8 cellular contexts compared by ENCODE assay signal in the genomic region with DNA sequence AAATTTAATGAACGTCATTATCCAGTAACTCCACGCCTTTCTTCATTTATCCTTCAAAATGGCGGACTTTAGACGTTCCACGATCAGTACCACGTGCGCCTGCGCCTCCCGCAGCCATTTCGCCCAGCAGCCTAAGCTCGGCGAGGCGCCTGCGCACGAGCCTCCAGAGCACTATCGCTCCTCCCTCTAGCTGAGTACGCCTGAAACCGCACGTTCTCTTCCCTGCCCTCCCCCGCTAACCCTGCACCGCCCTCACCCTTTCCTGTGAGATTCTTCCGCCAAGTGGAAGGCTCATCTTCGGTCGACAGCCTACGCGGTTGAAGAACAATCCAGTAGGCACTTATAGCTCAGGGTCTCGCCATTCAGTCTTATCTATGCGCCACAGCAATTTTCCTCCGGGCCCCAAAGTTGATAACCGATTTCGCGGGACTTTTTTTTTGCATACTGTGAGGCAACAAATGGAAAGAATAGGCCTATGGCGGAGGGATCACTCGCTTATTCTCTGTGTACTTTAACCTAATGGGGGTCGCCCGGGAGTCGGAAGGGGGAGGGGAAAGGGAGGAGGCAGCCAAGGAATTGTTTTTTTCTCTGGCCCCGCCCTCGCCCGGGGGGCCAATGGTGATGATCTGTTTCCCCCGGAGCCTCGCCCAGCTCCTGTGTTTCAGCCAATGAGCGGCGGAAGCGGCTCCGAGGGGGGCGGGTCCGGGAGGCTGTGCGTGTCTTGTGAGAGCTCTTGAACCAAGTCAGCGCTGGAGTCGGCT. TPM values are rescaled to one million over a fixed set of nuclear protein-coding genes. Genes with fewer than 3 reads are reported as not detected.
A peak's percentile ranks its signal among the peaks of the same experiment; 100 is the strongest.
DNase-seq lines count a peak whose midpoint lies in the region; ATAC-seq and TF ChIP-seq lines count a peak whose summit lies in the region.

A gene with protein sequence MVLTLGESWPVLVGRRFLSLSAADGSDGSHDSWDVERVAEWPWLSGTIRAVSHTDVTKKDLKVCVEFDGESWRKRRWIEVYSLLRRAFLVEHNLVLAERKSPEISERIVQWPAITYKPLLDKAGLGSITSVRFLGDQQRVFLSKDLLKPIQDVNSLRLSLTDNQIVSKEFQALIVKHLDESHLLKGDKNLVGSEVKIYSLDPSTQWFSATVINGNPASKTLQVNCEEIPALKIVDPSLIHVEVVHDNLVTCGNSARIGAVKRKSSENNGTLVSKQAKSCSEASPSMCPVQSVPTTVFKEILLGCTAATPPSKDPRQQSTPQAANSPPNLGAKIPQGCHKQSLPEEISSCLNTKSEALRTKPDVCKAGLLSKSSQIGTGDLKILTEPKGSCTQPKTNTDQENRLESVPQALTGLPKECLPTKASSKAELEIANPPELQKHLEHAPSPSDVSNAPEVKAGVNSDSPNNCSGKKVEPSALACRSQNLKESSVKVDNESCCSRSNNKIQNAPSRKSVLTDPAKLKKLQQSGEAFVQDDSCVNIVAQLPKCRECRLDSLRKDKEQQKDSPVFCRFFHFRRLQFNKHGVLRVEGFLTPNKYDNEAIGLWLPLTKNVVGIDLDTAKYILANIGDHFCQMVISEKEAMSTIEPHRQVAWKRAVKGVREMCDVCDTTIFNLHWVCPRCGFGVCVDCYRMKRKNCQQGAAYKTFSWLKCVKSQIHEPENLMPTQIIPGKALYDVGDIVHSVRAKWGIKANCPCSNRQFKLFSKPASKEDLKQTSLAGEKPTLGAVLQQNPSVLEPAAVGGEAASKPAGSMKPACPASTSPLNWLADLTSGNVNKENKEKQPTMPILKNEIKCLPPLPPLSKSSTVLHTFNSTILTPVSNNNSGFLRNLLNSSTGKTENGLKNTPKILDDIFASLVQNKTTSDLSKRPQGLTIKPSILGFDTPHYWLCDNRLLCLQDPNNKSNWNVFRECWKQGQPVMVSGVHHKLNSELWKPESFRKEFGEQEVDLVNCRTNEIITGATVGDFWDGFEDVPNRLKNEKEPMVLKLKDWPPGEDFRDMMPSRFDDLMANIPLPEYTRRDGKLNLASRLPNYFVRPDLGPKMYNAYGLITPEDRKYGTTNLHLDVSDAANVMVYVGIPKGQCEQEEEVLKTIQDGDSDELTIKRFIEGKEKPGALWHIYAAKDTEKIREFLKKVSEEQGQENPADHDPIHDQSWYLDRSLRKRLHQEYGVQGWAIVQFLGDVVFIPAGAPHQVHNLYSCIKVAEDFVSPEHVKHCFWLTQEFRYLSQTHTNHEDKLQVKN (N-terminal part only) (plus strand): TSS at position 741 of the 761 bp plus-strand sequence. CDS start 677 bp downstream, outside the sequence.

- DNase-seq in NCI-H2029 (lab: John Stamatoyannopoulos, UW) (peak; percentile 97), anterior cingulate cortex (lab: John Stamatoyannopoulos, UW) (peak; percentile 81 to 99 (median 98)), left ventricle myocardium inferior (peak; percentile 100), posterior vena cava (ENCODE audit: low spot score) (peak; percentile 100), upper lobe of left lung (peak; percentile 99)
- peak; percentile 99 for DNase-seq in T-helper 2 cell treated with Interferon-gamma antibody and Interleukin-4, amounts not matched to agents 5 μg/mL and 100 μg/mL, for 36 hours (ENCODE audit: low spot score)

- ATAC-seq in GM18502 (IDR thresholded peaks at IDR 0.05; ENCODE audit: poor library complexity, unreplicated experiment) (peak; percentile 83), HG02981 (IDR thresholded peaks at IDR 0.05; ENCODE audit: unreplicated experiment) (peak; percentile 82), upper lobe of left lung (ENCODE audit: low FRiP score in 2 of 2) (peak; percentile 96 to 98)

- peaks cover 44% of the 10 kb centered on the region for H3K9me3 ChIP-seq in left ventricle myocardium inferior (replicated peaks)
- peaks cover 18 to 32% (median 21%) of the 10 kb centered on the region in 4 donors for H3K9me3 ChIP-seq in upper lobe of left lung

- H3K27me3 ChIP-seq in left ventricle myocardium inferior (ENCODE audit: low read depth) (no peaks in the 10 kb centered on the region), upper lobe of left lung (no peaks in the 10 kb centered on the region)

- peaks cover 52% of the 10 kb centered on the region for H3K36me3 Mint-ChIP-seq in T-helper 2 cell treated with Interferon-gamma antibody and Interleukin-4, amounts not matched to agents 5 μg/mL and 100 μg/mL, for 36 hours (ENCODE audit: low read depth)

- peak in 2 of 4 donors; percentile 12 to 26 for TF ChIP-seq EP300 in upper lobe of left lung (IDR thresholded peaks at IDR 0.05)

- no peak for TF ChIP-seq CTCF in left ventricle myocardium inferior (IDR thresholded peaks at IDR 0.05; ENCODE audit: borderline replicate concordance)
- TF ChIP-seq CTCF in upper lobe of left lung (IDR thresholded peaks at IDR 0.05): peak in 1 of 6 experiments; percentile 16

- peak within 1 kb of the TSS; percentile 81 for H3K4me3 ChIP-seq in left ventricle myocardium inferior
- H3K4me3 ChIP-seq in upper lobe of left lung: peak within 1 kb of the TSS; percentile 26 to 92 (median 84)

- H3K9me3 Mint-ChIP-seq in T-helper 2 cell treated with Interferon-gamma antibody and Interleukin-4, amounts not matched to agents 5 μg/mL and 100 μg/mL, for 36 hours: peaks cover 40% of the 10 kb centered on the region

- H3K27me3 Mint-ChIP-seq in T-helper 2 cell treated with Interferon-gamma antibody and Interleukin-4, amounts not matched to agents 5 μg/mL and 100 μg/mL, for 36 hours (ENCODE audit: low read depth): peaks cover 5% of the 10 kb centered on the region

- peak within 1 kb of the TSS; percentile 98 for H3K27ac Mint-ChIP-seq in T-helper 2 cell treated with Interferon-gamma antibody and Interleukin-4, amounts not matched to agents 5 μg/mL and 100 μg/mL, for 36 hours

- WGBS in upper lobe of left lung, 2 donors: 2 to 3% methylated on average over 33 to 48 of the region's 51 CpGs

- intact Hi-C loops in left ventricle myocardium inferior (cut with micrococcal nuclease): no loop called here
- intact Hi-C loops in posterior vena cava (cut with DNase I): no loop called here

- H3K4me1 ChIP-seq in left ventricle myocardium inferior (peaks cover 40% of the 10 kb centered on the region), upper lobe of left lung (peaks cover 30 to 32% (median 31%) of the 10 kb centered on the region in 4 donors)

- H3K36me3 ChIP-seq in left ventricle myocardium inferior: no peaks in the 10 kb centered on the region
- peaks cover 0 to 11% (median 0%) of the 10 kb centered on the region in 4 donors for H3K36me3 ChIP-seq in upper lobe of left lung

- H3K4me3 Mint-ChIP-seq in T-helper 2 cell treated with Interferon-gamma antibody and Interleukin-4, amounts not matched to agents 5 μg/mL and 100 μg/mL, for 36 hours: peak within 1 kb of the TSS; percentile 96

- peak within 1 kb of the TSS; percentile 99 for H3K27ac ChIP-seq in left ventricle myocardium inferior (replicated peaks)
- peak within 1 kb of the TSS; percentile 92 to 99 (median 95) for H3K27ac ChIP-seq in upper lobe of left lung

- TF ChIP-seq POLR2A in upper lobe of left lung (IDR thresholded peaks at IDR 0.05): no peak

- peaks cover 40% of the 10 kb centered on the region for H3K4me1 Mint-ChIP-seq in T-helper 2 cell treated with Interferon-gamma antibody and Interleukin-4, amounts not matched to agents 5 μg/mL and 100 μg/mL, for 36 hours (ENCODE audit: low read depth)

RNA-seq across cellular contexts. Expression of the gene that starts here (rescaled TPM):
- 36.2 TPM for total RNA-seq in left ventricle myocardium inferior
- 10 to 100 TPM; 41.8 to 46.0 TPM for total RNA-seq in posterior vena cava
- total RNA-seq in upper lobe of left lung: 10 to 100 TPM; 24.9 to 68.9 (median 44.5) TPM

Comparison
In these comparisons a context has a peak if more than half of its experiments do, and no peak if none do; other contexts are left out.
1. Peak in every context shown above with its lines: DNase-seq, ATAC-seq, H3K4me3 ChIP-seq and H3K27ac ChIP-seq.